8 cellular contexts compared by ENCODE assay signal in genomic region chr18:62506495-62507143, GRCh38. TPM values are rescaled to one million over a fixed set of nuclear protein-coding genes. Genes with fewer than 3 reads are reported as not detected.
DNase-seq lines count a peak whose midpoint lies in the region; ATAC-seq and TF ChIP-seq lines count a peak whose summit lies in the region.

No MANE protein-coding gene starts in this region.

- WGBS in upper lobe of left lung, 2 donors: 40% methylated on average over 7 of the region's 7 CpGs

- H3K4me1 ChIP-seq in foreskin keratinocyte: peaks cover 13% of the 10 kb centered on the region
- peaks cover 5 to 17% (median 5%) of the 10 kb centered on the region in 4 donors for H3K4me1 ChIP-seq in upper lobe of left lung

- TF ChIP-seq CTCF in CD14-positive monocyte (IDR thresholded peaks at IDR 0.05) (no peak), NB4 (IDR thresholded peaks at IDR 0.05; ENCODE audit: low read depth, low read length) (no peak), foreskin keratinocyte (conservative IDR thresholded peaks at IDR 0.05) (no peak), upper lobe of left lung (IDR thresholded peaks at IDR 0.05) (no peak)

- intact Hi-C loops in CD14-positive monocyte (cut with micrococcal nuclease): no loop called here

- peaks cover 0 to under 1% (median 0%) of the 10 kb centered on the region in 4 donors for H3K9me3 ChIP-seq in upper lobe of left lung

- H3K4me3 Mint-ChIP-seq in CD14-positive monocyte: peak overlapping the region; percentile 69 to 86

- TF ChIP-seq POLR2A in NB4 (IDR thresholded peaks at IDR 0.05; ENCODE audit: extremely low read depth, insufficient read length) (no peak), upper lobe of left lung (IDR thresholded peaks at IDR 0.05) (no peak)

- H3K36me3 ChIP-seq in upper lobe of left lung: no peaks in the 10 kb centered on the region

- H3K27me3 ChIP-seq in foreskin keratinocyte (no peaks in the 10 kb centered on the region), upper lobe of left lung (no peaks in the 10 kb centered on the region)

- peaks cover 22% of the 10 kb centered on the region for H3K4me1 Mint-ChIP-seq in CD14-positive monocyte

- DNase-seq in CD14-positive monocyte (ENCODE audit: low spot score): no peak
- DNase-seq in NB4 (ENCODE audit: low read depth): no peak
- no peak for DNase-seq in foreskin keratinocyte
- no peak for DNase-seq in upper lobe of left lung
- no peak for DNase-seq in HK-2 (ENCODE audit: unreplicated experiment)
- no peak for DNase-seq in NCI-H2107 (lab: John Stamatoyannopoulos, UW)

- ATAC-seq in GM21423 (IDR thresholded peaks at IDR 0.05; ENCODE audit: unreplicated experiment) (peak; percentile 13), foreskin keratinocyte (peak; percentile 25), upper lobe of left lung (ENCODE audit: low FRiP score in 2 of 2) (peak in 1 of 2 donors; percentile 56), GM21786 (IDR thresholded peaks at IDR 0.05; ENCODE audit: unreplicated experiment) (no peak)

- peaks cover under 1 to 8% of the 10 kb centered on the region in 2 donors for H3K36me3 Mint-ChIP-seq in CD14-positive monocyte

- H3K27ac Mint-ChIP-seq in CD14-positive monocyte: peak overlapping the region; percentile 87 to 93 (median 90)

- H3K27me3 Mint-ChIP-seq in CD14-positive monocyte (ENCODE audit: low read depth in 3 of 3): no peaks in the 10 kb centered on the region

- TF ChIP-seq EP300 in upper lobe of left lung (IDR thresholded peaks at IDR 0.05): no peak

- H3K27ac ChIP-seq in foreskin keratinocyte (peak overlapping the region; percentile 84), upper lobe of left lung (peak overlapping the region; percentile 69 to 84 (median 80))

- H3K9me3 Mint-ChIP-seq in CD14-positive monocyte: peaks cover 3 to 19% (median 9%) of the 10 kb centered on the region in 7 donors

- H3K4me3 ChIP-seq in NB4 (ENCODE audit: low read depth, low read length): peak overlapping the region; percentile 63
- peak overlapping the region; percentile 15 to 57 (median 43) for H3K4me3 ChIP-seq in upper lobe of left lung

RNA-seq across cellular contexts. Expression of gene ZCCHC2, which starts 16.2 kb away (rescaled TPM):
- polyA plus RNA-seq in CD14-positive monocyte (under 1 TPM; 0.59 to 0.71 TPM), foreskin keratinocyte (3.7 and 4.5 TPM in 2 replicates)
- total RNA-seq in foreskin keratinocyte (16.2 and 16.6 TPM in 2 replicates), upper lobe of left lung (10 to 100 TPM; 29.9 to 60.8 (median 40.6) TPM)
